In the genomic region with DNA sequence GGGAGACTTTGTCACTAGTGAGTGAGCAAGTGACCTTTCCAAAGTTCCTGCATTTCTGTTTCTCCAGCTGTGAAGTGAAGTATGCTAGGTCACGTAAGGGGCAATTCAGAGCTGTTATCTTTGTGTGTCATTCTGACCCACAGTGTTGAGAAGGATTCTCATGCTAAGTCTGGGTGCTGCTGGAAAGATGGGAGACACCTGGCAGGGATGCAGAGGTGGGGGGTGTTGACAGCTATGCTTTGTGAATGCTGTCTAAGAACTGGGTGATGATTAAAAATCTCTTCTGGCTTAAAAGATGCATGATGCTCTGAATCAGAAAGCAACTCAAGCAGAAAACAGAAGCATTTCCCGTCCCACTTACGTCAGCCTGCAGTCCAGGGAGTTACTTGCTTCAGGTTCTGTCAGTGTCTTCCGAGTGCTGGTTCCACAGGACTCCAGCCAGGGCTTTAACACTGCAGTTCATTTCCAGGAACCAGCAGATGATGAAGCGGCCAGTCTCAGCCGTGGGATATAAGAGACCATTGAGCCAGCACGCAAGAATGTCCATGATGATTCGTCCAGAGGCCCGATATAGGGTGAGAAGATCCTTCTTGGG, we compare ENCODE assay signal across 1 cellular context.
TF ChIP-seq lines count a peak whose summit lies in the region.

No MANE protein-coding gene starts in this region.

TF ChIP-seq in HepG2, 621 proteins besides CTCF, POLR2A, EP300 and RAD21 (continued from another document):
- no peak for TF ChIP-seq DZIP1 (CRISPR knock-in tag; IDR thresholded peaks at IDR 0.05)
- TF ChIP-seq ELF1 (CRISPR knock-in tag; IDR thresholded peaks at IDR 0.05), result peak; percentile 20; the same call in 1 of the 2 replicates
- no peak for TF ChIP-seq MIXL1 (CRISPR knock-in tag; IDR thresholded peaks at IDR 0.05)
- no peak for TF ChIP-seq MAFG (CRISPR knock-in tag; IDR thresholded peaks at IDR 0.05)
- TF ChIP-seq ZNF687 (CRISPR knock-in tag; IDR thresholded peaks at IDR 0.05), result no peak
- TF ChIP-seq MAZ (IDR thresholded peaks at IDR 0.05; ENCODE audit: borderline replicate concordance, low read depth, low read length), result no peak
- TF ChIP-seq MAZ (CRISPR knock-in tag; IDR thresholded peaks at IDR 0.05; ENCODE audit: low read depth), result no peak
- no peak for TF ChIP-seq STAG1 (CRISPR knock-in tag; IDR thresholded peaks at IDR 0.05)
- no peak for TF ChIP-seq CBX2 (IDR thresholded peaks at IDR 0.05; ENCODE audit: low read depth, low read length)
- TF ChIP-seq CBX2 (CRISPR knock-in tag; IDR thresholded peaks at IDR 0.05; ENCODE audit: low read depth), result no peak
- no peak for TF ChIP-seq HMG20A (CRISPR knock-in tag; IDR thresholded peaks at IDR 0.05; ENCODE audit: borderline replicate concordance)
- no peak for TF ChIP-seq ZNF577 (CRISPR knock-in tag; IDR thresholded peaks at IDR 0.05; ENCODE audit: borderline replicate concordance, low read depth)
- TF ChIP-seq JDP2 (CRISPR knock-in tag; IDR thresholded peaks at IDR 0.05; ENCODE audit: borderline replicate concordance), result no peak
- no peak for TF ChIP-seq ZNF431 (CRISPR knock-in tag; IDR thresholded peaks at IDR 0.05; ENCODE audit: borderline replicate concordance, low read depth)
- TF ChIP-seq TCF7 (IDR thresholded peaks at IDR 0.05; ENCODE audit: low read depth), result no peak
- peak; percentile 25; the same call in 1 of the 2 replicates for TF ChIP-seq NFKBIZ (CRISPR knock-in tag; IDR thresholded peaks at IDR 0.05)
- TF ChIP-seq HBP1 (CRISPR knock-in tag; IDR thresholded peaks at IDR 0.05; ENCODE audit: low read depth), result 0 out of 2 replicates have a peak, but pooled peaks have one; percentile 6
- TF ChIP-seq NR1H2 (CRISPR knock-in tag; IDR thresholded peaks at IDR 0.05; ENCODE audit: borderline replicate concordance, low read depth), result 0 out of 2 replicates have a peak, but pooled peaks have one; percentile 43
- TF ChIP-seq SIX4 (CRISPR knock-in tag; IDR thresholded peaks at IDR 0.05), result no peak
- TF ChIP-seq RNF219 (CRISPR knock-in tag; IDR thresholded peaks at IDR 0.05), result 0 out of 2 replicates have a peak, but pooled peaks have one; percentile 8
- TF ChIP-seq, protein P1, sequence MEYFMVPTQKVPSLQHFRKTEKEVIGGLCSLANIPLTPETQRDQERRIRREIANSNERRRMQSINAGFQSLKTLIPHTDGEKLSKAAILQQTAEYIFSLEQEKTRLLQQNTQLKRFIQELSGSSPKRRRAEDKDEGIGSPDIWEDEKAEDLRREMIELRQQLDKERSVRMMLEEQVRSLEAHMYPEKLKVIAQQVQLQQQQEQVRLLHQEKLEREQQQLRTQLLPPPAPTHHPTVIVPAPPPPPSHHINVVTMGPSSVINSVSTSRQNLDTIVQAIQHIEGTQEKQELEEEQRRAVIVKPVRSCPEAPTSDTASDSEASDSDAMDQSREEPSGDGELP (IDR thresholded peaks at IDR 0.05; ENCODE audit: borderline replicate concordance, low read depth), result peak; percentile 22; the same call in 1 of the 2 replicates
- no peak for TF ChIP-seq ZBTB33 (CRISPR knock-in tag; IDR thresholded peaks at IDR 0.05)
- TF ChIP-seq CBFB (CRISPR knock-in tag; IDR thresholded peaks at IDR 0.05), result no peak
- peak; percentile 9; the same call in 1 of the 2 replicates for TF ChIP-seq SALL1 (CRISPR knock-in tag; IDR thresholded peaks at IDR 0.05)
